In genomic region chr3:133629146-133629545, GRCh38 we compare ENCODE assay signal across 21 cellular contexts.
"Had no signal": no experiment of that assay in that cellular context is flagged by ENCODE, and none has a peak within 500 bp of the region (broad histone marks: within the 10 kb centered on the region; RNA-seq: fewer than 3 reads in every experiment).

No MANE protein-coding gene starts in this region.

- H3K4me1 ChIP-seq: spleen, stomach had no signal

- FAIRE-seq: frontal cortex, islet of Langerhans had no signal

- DNase-seq: effector CD8-positive, alpha-beta T cell; heart right ventricle; hypothalamus; kidney glomerular epithelial cell; mesendoderm; naive B cell; nephron progenitor cell; spleen; stimulated activated CD4-positive, alpha-beta T cell treated with anti-CD3 and anti-CD28 coated beads, Interleukin-15, amount 100 ng/mL, for 24 hours; stimulated activated CD4-positive, alpha-beta T cell treated with anti-CD3 and anti-CD28 coated beads, Interleukin-1b, Interleukin-23, amount 100 ng/mL, for 48 hours; stimulated activated CD4-positive, alpha-beta T cell treated with anti-CD3 and anti-CD28 coated beads, Interleukin-4, amount 100 ng/mL, for 4 hours; stimulated activated naive CD4-positive, alpha-beta T cell; stomach; substantia nigra; trophoblast cell had no signal

- H3K9me3 Mint-ChIP-seq: naive B cell, nephron progenitor cell had no signal

- H3K27ac Mint-ChIP-seq: nephron progenitor cell had no signal

- H3K4me3 Mint-ChIP-seq: naive B cell, nephron progenitor cell had no signal

- H3K4me1 Mint-ChIP-seq: nephron progenitor cell had no signal

- H3K4me3 ChIP-seq: coronary artery, heart right ventricle, spleen, stomach had no signal

- ATAC-seq: esophagus mucosa, heart right ventricle, sciatic nerve had no signal

- H3K27me3 Mint-ChIP-seq: naive B cell had no signal

- H3K27me3 ChIP-seq: heart right ventricle, neutrophil, spleen, stomach had no signal

- H3K27ac ChIP-seq: coronary artery, neutrophil, spleen, stomach had no signal

- H3K9me3 ChIP-seq: heart right ventricle, neutrophil, spleen, stomach had no signal
